3 cellular contexts compared by ENCODE assay signal in genomic region chr7:79290398-79290797, GRCh38.
A peak's percentile ranks its signal among the peaks of the same experiment; 100 is the strongest.
TF ChIP-seq lines count a peak whose summit lies in the region.

No MANE protein-coding gene starts in this region.

TF ChIP-seq in HepG2, 621 proteins besides CTCF, POLR2A, EP300 and RAD21:
- TF ChIP-seq TRAFD1 (CRISPR knock-in tag; IDR thresholded peaks at IDR 0.05; ENCODE audit: borderline replicate concordance) (no peak), ATF7 (IDR thresholded peaks at IDR 0.05) (peak; percentile 93), ATF7 (CRISPR knock-in tag; IDR thresholded peaks at IDR 0.05) (no peak)

TF ChIP-seq in IMR-90, 13 proteins besides CTCF, POLR2A, EP300 and RAD21:
- no peak for TF ChIP-seq ELK1 (IDR thresholded peaks at IDR 0.05; ENCODE audit: borderline replicate concordance, low read depth, low read length)
- no peak for TF ChIP-seq CEBPB (IDR thresholded peaks at IDR 0.05; ENCODE audit: low read depth, low read length)
- no peak for TF ChIP-seq FOS (IDR thresholded peaks at IDR 0.05; ENCODE audit: low read depth, low read length)
- TF ChIP-seq MAZ (IDR thresholded peaks at IDR 0.05; ENCODE audit: borderline replicate concordance, low read depth, low read length), result no peak
- no peak for TF ChIP-seq RCOR1 (IDR thresholded peaks at IDR 0.05; ENCODE audit: insufficient replicate concordance, low read length)
- no peak for TF ChIP-seq NFE2L2 (IDR thresholded peaks at IDR 0.05; ENCODE audit: low read depth, low read length)
- no peak for TF ChIP-seq BHLHE40 (IDR thresholded peaks at IDR 0.05; ENCODE audit: low read depth, low read length)
- TF ChIP-seq RFX5 (IDR thresholded peaks at IDR 0.05; ENCODE audit: low read depth, low read length), result no peak
- TF ChIP-seq SMC3 (IDR thresholded peaks at IDR 0.05; ENCODE audit: low read depth, low read length), result no peak
- no peak for TF ChIP-seq MAFK (IDR thresholded peaks at IDR 0.05; ENCODE audit: low read depth, low read length)
- no peak for TF ChIP-seq MXI1 (IDR thresholded peaks at IDR 0.05; ENCODE audit: borderline replicate concordance, low read depth, low read length)
- no peak for TF ChIP-seq CHD1 (IDR thresholded peaks at IDR 0.05; ENCODE audit: low read depth, low read length)
- TF ChIP-seq USF2 (IDR thresholded peaks at IDR 0.05; ENCODE audit: low read depth, low read length), result no peak

TF ChIP-seq in GM12878, 131 proteins besides CTCF, POLR2A, EP300 and RAD21:
- TF ChIP-seq ATF7 (IDR thresholded peaks at IDR 0.05; ENCODE audit: low read depth) (peak; percentile 20; the same call in 1 of the 2 replicates), PAX5 (IDR thresholded peaks at IDR 0.05; ENCODE audit: borderline replicate concordance, low read depth, low read length) (no peak)
